In genomic region chr15:75866916-75867315, GRCh38 we compare ENCODE assay signal across 2 cellular contexts.
TF ChIP-seq lines count a peak whose summit lies in the region.

No MANE protein-coding gene starts in this region.

TF ChIP-seq in GM23338, 12 proteins besides CTCF, POLR2A, EP300 and RAD21 (continued from another document):
- TF ChIP-seq REST (IDR thresholded peaks at IDR 0.05; ENCODE audit: unreplicated experiment), result no peak
- TF ChIP-seq POLR2AphosphoS5 (IDR thresholded peaks at IDR 0.05; ENCODE audit: low read depth), result no peak

TF ChIP-seq in WTC11, 78 proteins besides CTCF, POLR2A, EP300 and RAD21 (continued from another document):
- TF ChIP-seq GRHL2 (CRISPR knock-in tag; IDR thresholded peaks at IDR 0.05; ENCODE audit: insufficient replicate concordance, severe bottlenecking) (no peak), FOXP4 (CRISPR knock-in tag; IDR thresholded peaks at IDR 0.05) (no peak), TEAD4 (CRISPR knock-in tag; IDR thresholded peaks at IDR 0.05) (no peak), ZNF219 (CRISPR knock-in tag; IDR thresholded peaks at IDR 0.05; ENCODE audit: borderline replicate concordance) (no peak), IRF1 (CRISPR knock-in tag; IDR thresholded peaks at IDR 0.05) (no peak), TCF7 (CRISPR knock-in tag; IDR thresholded peaks at IDR 0.05; ENCODE audit: low read depth) (no peak), SMAD4 (CRISPR knock-in tag; IDR thresholded peaks at IDR 0.05) (no peak)
